ENCODE assay signal across 8 cellular contexts in genomic region chr4:7070729-7071511, GRCh38. TPM values are rescaled to one million over a fixed set of nuclear protein-coding genes. Genes with fewer than 3 reads are reported as not detected.
A peak's percentile ranks its signal among the peaks of the same experiment; 100 is the strongest.
DNase-seq lines count a peak whose midpoint lies in the region; ATAC-seq, FAIRE-seq and TF ChIP-seq lines count a peak whose summit lies in the region.

No MANE protein-coding gene starts in this region.

- H3K4ac ChIP-seq in neuronal stem cell (ENCODE audit: low read length): no peak overlapping the region

- H2AFZ ChIP-seq in neuronal stem cell (ENCODE audit: low read length): no peak overlapping the region

- no peak overlapping the region for H3K18ac ChIP-seq in neuronal stem cell (ENCODE audit: low read length)

- H2AK5ac ChIP-seq in neuronal stem cell (ENCODE audit: low read depth, low read length): no peak overlapping the region

- peaks cover 37% of the 10 kb centered on the region for H3K4me1 Mint-ChIP-seq in activated T-cell treated with anti-CD3 and anti-CD28 coated beads, Interleukin-2, amount 50 U/mL, for 72 hours (ENCODE audit: low read depth)

- no peak overlapping the region for H2BK120ac ChIP-seq in neuronal stem cell (ENCODE audit: low read depth, low read length)

- H3K4me3 Mint-ChIP-seq in activated T-cell treated with anti-CD3 and anti-CD28 coated beads, Interleukin-2, amount 50 U/mL, for 72 hours: no peak overlapping the region

- H3K36me3 ChIP-seq in neuronal stem cell (replicated peaks in 1 of 2; ENCODE audit: control insufficient read depth in 2 of 2, insufficient read depth in 2 of 2, low read length in 2 of 2): peaks cover 0 to 4% of the 10 kb centered on the region in 2 donors

- peak overlapping the region; percentile 0 for H3K23ac ChIP-seq in neuronal stem cell (ENCODE audit: low read depth, low read length, poor library complexity)

- H4K91ac ChIP-seq in neuronal stem cell (ENCODE audit: low read depth, low read length, poor library complexity): no peak overlapping the region

- FAIRE-seq in RCC 7860 (lab: Jason Lieb, UNC): peak; percentile 35

- peak; percentile 100 for TF ChIP-seq CTCF in fibroblast of pulmonary artery (IDR thresholded peaks at IDR 0.05; ENCODE audit: low read length, missing control alignments)

- WGBS in neuronal stem cell (ENCODE audit: extremely low coverage in 2 of 2, insufficient read length in 2 of 2, insufficient replicate concordance in 1 of 2), 2 donors: no CpG with 5 or more reads among the region's 23 CpGs

- H3K9me3 Mint-ChIP-seq in activated T-cell treated with anti-CD3 and anti-CD28 coated beads, Interleukin-2, amount 50 U/mL, for 72 hours: no peaks in the 10 kb centered on the region

- no peak overlapping the region for H4K8ac ChIP-seq in neuronal stem cell (ENCODE audit: low read depth, low read length)

- peaks cover 5% of the 10 kb centered on the region for H3K27me3 Mint-ChIP-seq in activated T-cell treated with anti-CD3 and anti-CD28 coated beads, Interleukin-2, amount 50 U/mL, for 72 hours (ENCODE audit: low read depth)

- H3K9me3 ChIP-seq in neuronal stem cell (replicated peaks in 1 of 2; ENCODE audit: control insufficient read depth in 2 of 2, insufficient read depth in 1 of 2, low read depth in 1 of 2, low read length in 2 of 2): no peaks in the 10 kb centered on the region

- no peak overlapping the region for H3K27ac Mint-ChIP-seq in activated T-cell treated with anti-CD3 and anti-CD28 coated beads, Interleukin-2, amount 50 U/mL, for 72 hours

- H3K4me3 ChIP-seq in fibroblast of pulmonary artery (replicated peaks; ENCODE audit: low read depth, low read length) (no peak overlapping the region), neuronal stem cell (ENCODE audit: low read length in 2 of 2) (no peak overlapping the region)

- H3K27me3 ChIP-seq in neuronal stem cell (ENCODE audit: control insufficient read depth in 3 of 3, insufficient read depth in 3 of 3, low read depth in 1 of 3, low read length in 3 of 3): peaks cover 0 to 20% (median 9%) of the 10 kb centered on the region in 3 experiments

- H3K9ac ChIP-seq in neuronal stem cell (ENCODE audit: low read depth, low read length, poor library complexity): no peak overlapping the region

- no peak overlapping the region for H2BK5ac ChIP-seq in neuronal stem cell (ENCODE audit: low read length)

- no peak overlapping the region for H3K14ac ChIP-seq in neuronal stem cell (ENCODE audit: low read length)

- peaks cover 2 to 3% of the 10 kb centered on the region in 2 donors for H3K36me3 Mint-ChIP-seq in activated T-cell treated with anti-CD3 and anti-CD28 coated beads, Interleukin-2, amount 50 U/mL, for 72 hours (ENCODE audit: insufficient read depth in 2 of 2)

- H3K4me1 ChIP-seq in neuronal stem cell (ENCODE audit: control insufficient read depth in 2 of 2, insufficient read depth in 1 of 2, low read depth in 1 of 2, low read length in 2 of 2): peaks cover 5 to 7% of the 10 kb centered on the region in 2 donors

- H3K4me2 ChIP-seq in neuronal stem cell (ENCODE audit: insufficient read depth, low read length, poor library complexity, severe bottlenecking): no peak overlapping the region

- DNase-seq in CMK (ENCODE audit: low read depth) (peak; percentile 55), Kasumi-1 (lab: John Stamatoyannopoulos, UW) (peak; percentile 73 to 82), RCC 7860 (ENCODE audit: low spot score) (peak; percentile 68), fibroblast of pulmonary artery (ENCODE audit: low read depth) (peak; percentile 71), neuronal stem cell (ENCODE audit: low spot score) (peak; percentile 70), superior temporal gyrus (ENCODE audit: extremely low spot score) (peak; percentile 88)
- DNase-seq in activated T-cell treated with anti-CD3 and anti-CD28 coated beads, Interleukin-2, amount 50 U/mL, for 72 hours: peak; percentile 85 to 88

- peak; percentile 25 for ATAC-seq in GM19467 (IDR thresholded peaks at IDR 0.05; ENCODE audit: unreplicated experiment)
- peak; percentile 25 to 33 for ATAC-seq in activated T-cell treated with anti-CD3 and anti-CD28 coated beads, Interleukin-2, amount 50 U/mL, for 72 hours (replicated peaks in 1 of 2)

- H3K27ac ChIP-seq in neuronal stem cell (replicated peaks; ENCODE audit: low read length): no peak overlapping the region

- H3K79me1 ChIP-seq in neuronal stem cell (ENCODE audit: low read depth, low read length): peaks cover 7% of the 10 kb centered on the region

- no peak overlapping the region for H2BK12ac ChIP-seq in neuronal stem cell (ENCODE audit: low read length)

- no peak overlapping the region for H2BK15ac ChIP-seq in neuronal stem cell (ENCODE audit: low read length)

RNA-seq across cellular contexts. Expression of gene GRPEL1, which starts 3.1 kb away (rescaled TPM):
- total RNA-seq in activated T-cell treated with anti-CD3 and anti-CD28 coated beads, Interleukin-2, amount 50 U/mL, for 72 hours: 10 to 100 TPM; 47.6 to 65.5 TPM
- 10.3 TPM for polyA plus RNA-seq in neuronal stem cell (2013, experiment 1 of 2)
- polyA plus RNA-seq in neuronal stem cell (2013, experiment 2 of 2): 9.4 TPM

RNA-seq across cellular contexts. Expression of gene TADA2B, which starts 27.7 kb away (rescaled TPM):
- total RNA-seq in activated T-cell treated with anti-CD3 and anti-CD28 coated beads, Interleukin-2, amount 50 U/mL, for 72 hours: 10 to 100 TPM; 14.5 to 15.3 TPM
- polyA plus RNA-seq in neuronal stem cell (2013, experiment 1 of 2): 9.9 TPM
- polyA plus RNA-seq in neuronal stem cell (2013, experiment 2 of 2): 9.9 TPM
